ENCODE assay signal across 16 cellular contexts in genomic region chr3:23676093-23676492, GRCh38.
DNase-seq lines count a peak whose midpoint lies in the region; ATAC-seq, FAIRE-seq and TF ChIP-seq lines count a peak whose summit lies in the region.
"Had no signal": no experiment of that assay in that cellular context is flagged by ENCODE, and none has a peak within 500 bp of the region (broad histone marks: within the 10 kb centered on the region; RNA-seq: fewer than 3 reads in every experiment).

No MANE protein-coding gene starts in this region.

- H3K27me3 ChIP-seq in astrocyte (ENCODE audit: insufficient read depth, low read length) = no peaks in the 10 kb centered on the region
- H3K27me3 ChIP-seq: BLaER1, SJCRH30 had no signal

- H3K4me2 ChIP-seq in astrocyte (ENCODE audit: low read length) = no peak overlapping the region
- H3K4me2 ChIP-seq: BLaER1 had no signal

- no peak overlapping the region for H3K4me3 ChIP-seq in astrocyte (ENCODE audit: insufficient read depth, low read depth, low read length)
- H3K4me3 ChIP-seq: BLaER1, SJCRH30 had no signal

- no peak overlapping the region for H3K9ac ChIP-seq in astrocyte (ENCODE audit: low read length)
- H3K9ac ChIP-seq: BLaER1 had no signal

- no peaks in the 10 kb centered on the region for H3K4me1 ChIP-seq in astrocyte (ENCODE audit: insufficient read depth, low read length)
- H3K4me1 ChIP-seq: BLaER1, SJCRH30 had no signal

- H3K79me2 ChIP-seq in astrocyte (ENCODE audit: insufficient read depth, low read length) = no peaks in the 10 kb centered on the region

- H3K4me3 Mint-ChIP-seq in astrocyte (ENCODE audit: unreplicated experiment) = no peak overlapping the region
- no peak overlapping the region for H3K4me3 Mint-ChIP-seq in natural killer cell treated with Interleukin-12 subunit alpha and Interleukin-12 subunit beta and Interleukin-15 and Interleukin-18, amount 100 ng/mL, for 72 hours

- no peak for ATAC-seq in natural killer cell treated with Interleukin-12 subunit alpha and Interleukin-12 subunit beta and Interleukin-15 and Interleukin-18, amount 100 ng/mL, for 72 hours

- H4K20me1 ChIP-seq in astrocyte (ENCODE audit: insufficient read depth, low read length) = no peaks in the 10 kb centered on the region
- H4K20me1 ChIP-seq: BLaER1 had no signal

- peaks cover 4% of the 10 kb centered on the region for H3K9me3 Mint-ChIP-seq in astrocyte (ENCODE audit: unreplicated experiment)
- no peaks in the 10 kb centered on the region for H3K9me3 Mint-ChIP-seq in natural killer cell treated with Interleukin-12 subunit alpha and Interleukin-12 subunit beta and Interleukin-15 and Interleukin-18, amount 100 ng/mL, for 72 hours

- peaks cover 2% of the 10 kb centered on the region for H3K27me3 Mint-ChIP-seq in astrocyte (ENCODE audit: low read depth, unreplicated experiment)
- H3K27me3 Mint-ChIP-seq in natural killer cell treated with Interleukin-12 subunit alpha and Interleukin-12 subunit beta and Interleukin-15 and Interleukin-18, amount 100 ng/mL, for 72 hours = peaks cover 14 to 27% of the 10 kb centered on the region in 2 donors

- peaks cover 6% of the 10 kb centered on the region for H3K9me3 ChIP-seq in astrocyte (ENCODE audit: insufficient read depth, low read depth, low read length)
- H3K9me3 ChIP-seq: SJCRH30 had no signal

- H3K27ac Mint-ChIP-seq in astrocyte (ENCODE audit: unreplicated experiment) = no peak overlapping the region
- H3K27ac Mint-ChIP-seq in natural killer cell treated with Interleukin-12 subunit alpha and Interleukin-12 subunit beta and Interleukin-15 and Interleukin-18, amount 100 ng/mL, for 72 hours = no peak overlapping the region

- no peak overlapping the region for H3K27ac ChIP-seq in astrocyte (ENCODE audit: low read depth, low read length)
- H3K27ac ChIP-seq: BLaER1, SJCRH30 had no signal

- TF ChIP-seq CTCF in astrocyte (IDR thresholded peaks at IDR 0.05; ENCODE audit: insufficient read depth, low read depth, low read length) = no peak

- peaks cover 3% of the 10 kb centered on the region for H3K4me1 Mint-ChIP-seq in astrocyte (ENCODE audit: low read depth, unreplicated experiment)
- no peaks in the 10 kb centered on the region for H3K4me1 Mint-ChIP-seq in natural killer cell treated with Interleukin-12 subunit alpha and Interleukin-12 subunit beta and Interleukin-15 and Interleukin-18, amount 100 ng/mL, for 72 hours (ENCODE audit: low read depth in 2 of 2)

- H3K36me3 ChIP-seq in astrocyte (ENCODE audit: insufficient read depth, low read length) = no peaks in the 10 kb centered on the region
- H3K36me3 ChIP-seq: BLaER1, SJCRH30 had no signal

- no peak overlapping the region for H2AFZ ChIP-seq in astrocyte (ENCODE audit: low read depth, low read length)

- no peak for TF ChIP-seq POLR2A in erythroblast (IDR thresholded peaks at IDR 0.05; ENCODE audit: low read length)

- no peak for FAIRE-seq in astrocyte (lab: Jason Lieb, UNC)
- FAIRE-seq: GM12891, HTR-8/SVneo had no signal

- DNase-seq in EL (peak; percentile 49), LHCN-M2 (ENCODE audit: low read depth) (peak; percentile 34), astrocyte (ENCODE audit: low read depth) (peak; percentile 8), iris pigment epithelial cell (ENCODE audit: low read depth) (peak; percentile 30), erythroblast (lab: John Stamatoyannopoulos, UW) (no peak), DMS 273 (lab: John Stamatoyannopoulos, UW; ENCODE audit: unreplicated experiment) (no peak)
- no peak for DNase-seq in natural killer cell treated with Interleukin-12 subunit alpha and Interleukin-12 subunit beta and Interleukin-15 and Interleukin-18, amount 100 ng/mL, for 72 hours (ENCODE audit: low spot score)
- no peak for DNase-seq in effector CD4-positive, alpha-beta T cell
- DNase-seq: ACHN, NCI-H1436 treated with DMSO at 0.1 percent for 48 hours, NCI-H2081, NCI-H526, SJCRH30 had no signal

- H3K36me3 Mint-ChIP-seq in astrocyte (ENCODE audit: low read depth, unreplicated experiment) = no peaks in the 10 kb centered on the region
- H3K36me3 Mint-ChIP-seq in natural killer cell treated with Interleukin-12 subunit alpha and Interleukin-12 subunit beta and Interleukin-15 and Interleukin-18, amount 100 ng/mL, for 72 hours = no peaks in the 10 kb centered on the region

Comparison
In these comparisons a context has a peak if more than half of its experiments do, and no peak if none do; other contexts are left out.
1. DNase-seq: peak in EL (single experiment), LHCN-M2 (single experiment), astrocyte (single experiment) and iris pigment epithelial cell (single experiment); none in erythroblast (0 of 2), natural killer cell treated with Interleukin-12 subunit alpha and Interleukin-12 subunit beta and Interleukin-15 and Interleukin-18, amount 100 ng/mL, for 72 hours (single experiment), effector CD4-positive, alpha-beta T cell (single experiment) and DMS 273 (single experiment).